8 cellular contexts compared by ENCODE assay signal in the genomic region with DNA sequence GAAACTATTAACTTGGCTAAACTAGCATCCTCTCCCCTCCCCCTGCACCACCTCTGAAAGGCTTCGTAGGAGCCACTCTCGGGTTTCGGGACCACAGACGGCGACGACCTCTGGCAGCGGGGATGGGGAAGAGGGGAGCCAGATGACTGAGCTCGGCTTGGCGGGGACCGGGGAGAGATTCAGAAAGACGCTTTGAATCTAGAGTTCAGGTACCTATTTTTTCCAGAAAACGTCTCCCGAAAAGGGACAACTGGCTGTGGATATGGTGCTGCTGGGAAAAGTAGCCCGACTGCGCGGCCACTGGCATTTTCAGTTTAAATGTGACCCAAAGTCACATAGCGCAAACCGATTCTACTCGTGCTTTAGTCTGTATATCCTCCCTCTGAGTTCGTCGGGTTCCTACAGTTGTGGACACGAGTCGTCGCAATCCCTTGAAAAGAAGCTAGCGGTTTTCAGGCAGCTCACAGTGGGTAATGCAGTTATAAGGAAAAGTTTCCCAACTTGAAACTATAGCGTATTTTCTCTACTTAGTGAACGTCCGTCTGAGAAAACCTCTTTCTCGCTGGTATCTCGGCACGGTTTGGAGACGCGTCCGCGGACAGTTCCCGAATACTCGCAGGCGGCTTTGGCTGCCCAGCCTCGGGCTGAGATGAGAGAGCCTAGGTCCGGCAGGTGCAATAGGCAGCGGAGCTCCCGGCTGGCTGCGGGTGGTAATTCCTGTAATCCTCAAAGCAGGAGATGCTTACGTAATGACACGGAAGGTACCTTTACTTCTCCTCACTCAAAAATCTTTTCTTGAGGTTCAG. TPM values are rescaled to one million over a fixed set of nuclear protein-coding genes. Genes with fewer than 3 reads are reported as not detected.
A peak's percentile ranks its signal among the peaks of the same experiment; 100 is the strongest.
DNase-seq lines count a peak whose midpoint lies in the region; ATAC-seq, FAIRE-seq and TF ChIP-seq lines count a peak whose summit lies in the region.

No MANE protein-coding gene starts in this region.

- peak overlapping the region; percentile 1 to 81 for H3K9ac ChIP-seq in kidney (ENCODE audit: low read length in 2 of 2)

- DNase-seq in NCI-H510A treated with DMSO at 0.1 percent for 48 hours (lab: John Stamatoyannopoulos, UW) (peak; percentile 80), caudate nucleus (lab: John Stamatoyannopoulos, UW) (peak in 38 of 61 donors; percentile 2 to 70 (median 24)), kidney (no peak), SKM-1 (lab: John Stamatoyannopoulos, UW; ENCODE audit: unreplicated experiment) (no peak), NCI-H2227 (lab: John Stamatoyannopoulos, UW; ENCODE audit: unreplicated experiment) (no peak)
- peak; percentile 22 for DNase-seq in stimulated activated CD8-positive, alpha-beta memory T cell treated with anti-CD3 and anti-CD28 coated beads, Interleukin-4, amount 100 ng/mL, for 48 hours

- no peak for ATAC-seq in HG02623 (IDR thresholded peaks at IDR 0.05; ENCODE audit: unreplicated experiment)

- peak overlapping the region; percentile 93 for H3K4me3 ChIP-seq in GM12875 (ENCODE audit: low read depth, low read length)
- H3K4me3 ChIP-seq in kidney (ENCODE audit: low read length in 2 of 2) = peak overlapping the region; percentile 65 to 75

- H3K27ac ChIP-seq in caudate nucleus (ENCODE audit: low read depth, low read length) (no peak overlapping the region), kidney (ENCODE audit: low read depth in 2 of 2, low read length in 2 of 2) (peak overlapping the region; percentile 73 to 79)

- intact Hi-C loops in kidney (cut with DNase I) = no loop called here

- no peak for TF ChIP-seq CTCF in GM12875 (IDR thresholded peaks at IDR 0.05; ENCODE audit: borderline replicate concordance, insufficient read depth, low read depth, low read length)
- no peak for TF ChIP-seq CTCF in kidney (IDR thresholded peaks at IDR 0.05; ENCODE audit: borderline replicate concordance, extremely low read depth, insufficient read depth)

- H3K4me1 ChIP-seq in kidney (ENCODE audit: control insufficient read depth in 1 of 2, insufficient read depth in 1 of 2, low read depth in 1 of 2, low read length in 2 of 2) = peaks cover 3 to 6% of the 10 kb centered on the region in 2 donors

- H3K36me3 ChIP-seq in kidney (ENCODE audit: control insufficient read depth in 1 of 2, insufficient read depth in 2 of 2, low read length in 2 of 2) = no peaks in the 10 kb centered on the region

- no peaks in the 10 kb centered on the region for H3K9me3 ChIP-seq in kidney (ENCODE audit: control insufficient read depth in 1 of 2, low read length in 2 of 2)

- FAIRE-seq in kidney (lab: Jason Lieb, UNC) = no peak

RNA-seq across cellular contexts. Expression of gene PARM1, which starts 1.3 kb away (rescaled TPM):
- 62.3 TPM for total RNA-seq in kidney
- 42.9 TPM for polyA plus RNA-seq in kidney (ENCODE audit: insufficient read depth, low read depth, low replicate concordance)

Comparison
In these comparisons a context has a peak if more than half of its experiments do, and no peak if none do; other contexts are left out.
1. DNase-seq: peak in NCI-H510A treated with DMSO at 0.1 percent for 48 hours (single experiment), caudate nucleus (38 of 61) and stimulated activated CD8-positive, alpha-beta memory T cell treated with anti-CD3 and anti-CD28 coated beads, Interleukin-4, amount 100 ng/mL, for 48 hours (single experiment); none in kidney (single experiment), SKM-1 (single experiment) and NCI-H2227 (single experiment).